In genomic region chr19:29809795-29810503, GRCh38 we compare ENCODE assay signal across 13 cellular contexts. TPM values are rescaled to one million over a fixed set of nuclear protein-coding genes. Genes with fewer than 3 reads are reported as not detected.
DNase-seq lines count a peak whose midpoint lies in the region; ATAC-seq and TF ChIP-seq lines count a peak whose summit lies in the region.
"Had no signal": no experiment of that assay in that cellular context is flagged by ENCODE, and none has a peak within 500 bp of the region (broad histone marks: within the 10 kb centered on the region; RNA-seq: fewer than 3 reads in every experiment).

No MANE protein-coding gene starts in this region.

- H3K79me2 ChIP-seq in mammary epithelial cell (ENCODE audit: insufficient read depth, low read length): no peaks in the 10 kb centered on the region

- no peaks in the 10 kb centered on the region for H4K20me1 ChIP-seq in mammary epithelial cell (ENCODE audit: insufficient read depth, low read length)

- in situ Hi-C loops in mammary epithelial cell (cut with MboI; ENCODE audit: low sequenced_read_pairs in 2 of 2): no loop called here

- no peak overlapping the region for H3K27ac ChIP-seq in mammary epithelial cell (ENCODE audit: insufficient read depth, low read depth, low read length)
- peak overlapping the region in 5 of 8 donors; percentile 76 to 87 (median 82) for H3K27ac ChIP-seq in spleen
- peak overlapping the region in 1 of 4 donors; percentile 85 for H3K27ac ChIP-seq in esophagus squamous epithelium

- no peaks in the 10 kb centered on the region for H3K9me3 Mint-ChIP-seq in activated T-cell treated with anti-CD3 and anti-CD28 coated beads, Interleukin-2, amount 50 U/mL, for 72 hours

- TF ChIP-seq POLR2A in spleen (IDR thresholded peaks at IDR 0.05) (no peak), esophagus squamous epithelium (IDR thresholded peaks at IDR 0.05) (no peak)

- H3K36me3 ChIP-seq in NT2/D1 (ENCODE audit: insufficient read depth, insufficient read length, low read length) (peaks cover 14% of the 10 kb centered on the region), mammary epithelial cell (ENCODE audit: insufficient read depth, low read length) (no peaks in the 10 kb centered on the region), spleen (no peaks in the 10 kb centered on the region), esophagus squamous epithelium (no peaks in the 10 kb centered on the region)
- H3K36me3 ChIP-seq: transverse colon had no signal

- H3K4me3 ChIP-seq in NT2/D1 (ENCODE audit: insufficient read length, low read depth) (no peak overlapping the region), mammary epithelial cell (replicated peaks in 1 of 3; ENCODE audit: insufficient read depth in 1 of 3, low read depth in 2 of 3, low read length in 3 of 3) (no peak overlapping the region), spleen (no peak overlapping the region), esophagus squamous epithelium (no peak overlapping the region)

- dilution Hi-C loops in mammary epithelial cell (cut with HindIII; ENCODE audit: low sequenced_read_pairs): no loop called here

- no peak for TF ChIP-seq CTCF in mammary epithelial cell (conservative IDR thresholded peaks at IDR 0.05 in 1 of 2, IDR thresholded peaks at IDR 0.05 in 1 of 2; ENCODE audit: extremely low read depth in 1 of 2, insufficient read depth in 1 of 2, low read depth in 1 of 2, low read length in 2 of 2)
- TF ChIP-seq CTCF in spleen (IDR thresholded peaks at IDR 0.05 in 8 of 11, conservative IDR thresholded peaks at IDR 0.05 in 3 of 11): no peak
- no peak for TF ChIP-seq CTCF in esophagus squamous epithelium (IDR thresholded peaks at IDR 0.05)

- 71% methylated on average over 3 of the region's 3 CpGs for WGBS in mammary epithelial cell (ENCODE audit: low coverage, missing lambda C conversion rate)
- 88 to 94% (median 90%) methylated on average over 2 to 3 of the region's 3 CpGs for WGBS in spleen, 5 donors
- WGBS in esophagus squamous epithelium, 2 donors: 76 to 100% methylated on average over 1 to 3 of the region's 3 CpGs

- H3K9me3 ChIP-seq in NT2/D1 (ENCODE audit: insufficient read depth, low read length): no peaks in the 10 kb centered on the region
- H3K9me3 ChIP-seq in mammary epithelial cell (replicated peaks; ENCODE audit: insufficient read depth, low read length): no peaks in the 10 kb centered on the region
- H3K9me3 ChIP-seq in spleen: no peaks in the 10 kb centered on the region
- H3K9me3 ChIP-seq in esophagus squamous epithelium: no peaks in the 10 kb centered on the region
- H3K9me3 ChIP-seq: transverse colon had no signal

- ATAC-seq in activated T-cell treated with anti-CD3 and anti-CD28 coated beads, Interleukin-2, amount 50 U/mL, for 72 hours (replicated peaks in 1 of 2): no peak

- no peaks in the 10 kb centered on the region for H3K27me3 Mint-ChIP-seq in activated T-cell treated with anti-CD3 and anti-CD28 coated beads, Interleukin-2, amount 50 U/mL, for 72 hours (ENCODE audit: low read depth)

- H3K4me3 Mint-ChIP-seq in activated T-cell treated with anti-CD3 and anti-CD28 coated beads, Interleukin-2, amount 50 U/mL, for 72 hours: peak overlapping the region; percentile 90

- peaks cover 4 to 10% of the 10 kb centered on the region in 2 donors for H3K36me3 Mint-ChIP-seq in activated T-cell treated with anti-CD3 and anti-CD28 coated beads, Interleukin-2, amount 50 U/mL, for 72 hours (ENCODE audit: insufficient read depth in 2 of 2)

- intact Hi-C loops in mammary epithelial cell (cut with micrococcal nuclease): no loop called here
- intact Hi-C loops in spleen (cut with DNase I; ENCODE audit: low total_unique reads): no loop called here
- intact Hi-C loops in esophagus squamous epithelium (cut with DNase I): no loop called here

- H3K4me1 ChIP-seq in NT2/D1 (ENCODE audit: insufficient read depth, insufficient read length): no peaks in the 10 kb centered on the region
- peaks cover 5% of the 10 kb centered on the region for H3K4me1 ChIP-seq in mammary epithelial cell (ENCODE audit: insufficient read depth, low read length)
- peaks cover 0 to 22% (median 14%) of the 10 kb centered on the region in 6 donors for H3K4me1 ChIP-seq in spleen
- peaks cover 4 to 28% (median 5%) of the 10 kb centered on the region in 3 donors for H3K4me1 ChIP-seq in esophagus squamous epithelium

- H3K9ac ChIP-seq in NT2/D1 (ENCODE audit: insufficient read length, low read depth) (peak overlapping the region; percentile 29), mammary epithelial cell (ENCODE audit: insufficient read depth, low read length) (no peak overlapping the region)

- H3K4me2 ChIP-seq in mammary epithelial cell (ENCODE audit: insufficient read depth, low read depth, low read length): no peak overlapping the region

- no TSS peak for BruUV-seq in mammary epithelial cell (replicated peaks; lab: Mats Ljungman, UMichigan)

- CTCF ChIA-PET in mammary epithelial cell (lab: Charles Lee; ENCODE audit: low non-redundant PET): no interaction called here

- peak overlapping the region; percentile 52 for H2AFZ ChIP-seq in mammary epithelial cell (ENCODE audit: low read depth, low read length)

- no peaks in the 10 kb centered on the region for H3K27me3 ChIP-seq in NT2/D1 (ENCODE audit: insufficient read depth, insufficient read length)
- no peaks in the 10 kb centered on the region for H3K27me3 ChIP-seq in mammary epithelial cell (ENCODE audit: insufficient read depth, low read length)
- H3K27me3 ChIP-seq in spleen (replicated peaks in 1 of 7): peaks cover 0 to 4% (median 0%) of the 10 kb centered on the region in 7 donors
- H3K27me3 ChIP-seq in esophagus squamous epithelium: no peaks in the 10 kb centered on the region
- H3K27me3 ChIP-seq: transverse colon had no signal

- peaks cover 33% of the 10 kb centered on the region for H3K4me1 Mint-ChIP-seq in activated T-cell treated with anti-CD3 and anti-CD28 coated beads, Interleukin-2, amount 50 U/mL, for 72 hours (ENCODE audit: low read depth)

- no peak for DNase-seq in activated T-cell treated with anti-CD3 and anti-CD28 coated beads, Interleukin-2, amount 50 U/mL, for 72 hours
- DNase-seq in activated T-cell treated with anti-CD3 and anti-CD28 coated beads, Interleukin-2, amount 50 U/mL, for 48 hours: no peak
- no peak for DNase-seq in NT2/D1 (ENCODE audit: low read depth, low spot score)
- DNase-seq in mammary epithelial cell: no peak
- DNase-seq in spleen: peak; percentile 64
- DNase-seq in esophagus squamous epithelium (lab: John Stamatoyannopoulos, UW): no peak
- no peak for DNase-seq in NCI-H2107 treated with DMSO at 0.1 percent for 48 hours (lab: John Stamatoyannopoulos, UW; ENCODE audit: unreplicated experiment)
- no peak for DNase-seq in NCI-H226
- DNase-seq: KG1, NCI-H2081 treated with DMSO at 0.1 percent for 48 hours, nucleus accumbens, small intestine had no signal

- peak overlapping the region; percentile 88 for H3K27ac Mint-ChIP-seq in activated T-cell treated with anti-CD3 and anti-CD28 coated beads, Interleukin-2, amount 50 U/mL, for 72 hours

RNA-seq across cellular contexts. Expression of gene CCNE1, which starts 1.8 kb away (rescaled TPM):
- 10 to 100 TPM; 39.3 to 41.9 TPM for total RNA-seq in activated T-cell treated with anti-CD3 and anti-CD28 coated beads, Interleukin-2, amount 50 U/mL, for 72 hours
- total RNA-seq in mammary epithelial cell (10 to 100 TPM in 1 of 2 donors, 1 to 10 TPM in 1; 5.3 to 10.5 TPM), spleen (1 to 10 TPM; 2.3 to 4.8 (median 4.0) TPM), esophagus squamous epithelium (1 to 10 TPM; 3.2 to 9.4 (median 5.4) TPM)
- polyA plus RNA-seq in mammary epithelial cell (13.9 TPM), spleen (1 to 10 TPM; 3.5 to 4.0 (median 3.9) TPM)
- polyA minus RNA-seq in mammary epithelial cell: 6.5 TPM
